ENCODE assay signal across 15 cellular contexts in the genomic region with DNA sequence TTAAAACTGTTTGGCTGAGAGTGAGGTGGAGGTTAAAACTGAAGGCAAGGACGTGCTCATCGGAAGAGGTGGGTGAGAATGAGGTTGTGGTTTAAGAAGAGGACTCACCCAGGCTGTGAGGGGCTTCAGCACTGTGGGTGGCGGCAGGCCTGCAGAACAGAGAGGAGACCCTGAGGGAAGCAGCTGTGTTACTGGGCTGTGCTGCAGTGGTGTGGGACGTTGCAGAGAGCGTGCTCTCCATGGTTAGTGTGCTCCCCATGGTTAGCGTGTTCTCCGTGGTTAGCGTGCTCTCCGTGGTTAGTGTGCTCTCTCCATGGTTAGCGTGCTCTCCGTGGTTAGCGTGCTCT.
"Had no signal": no experiment of that assay in that cellular context is flagged by ENCODE, and none has a peak within 500 bp of the region (broad histone marks: within the 10 kb centered on the region; RNA-seq: fewer than 3 reads in every experiment).

No MANE protein-coding gene starts in this region.

- FAIRE-seq: endometrium, small intestine, TTC549 had no signal

- H3K36me3 ChIP-seq: brain microvascular endothelial cell had no signal

- H3K9me3 ChIP-seq: suprapubic skin, upper lobe of right lung had no signal

- H3K27ac ChIP-seq: brain microvascular endothelial cell, dorsolateral prefrontal cortex, suprapubic skin, upper lobe of right lung had no signal

- H3K27ac Mint-ChIP-seq: activated B cell treated with CpG ODN at 0.5 μM for 24 hours; activated CD4-positive, alpha-beta T cell treated with anti-CD3 and anti-CD28 coated beads, Interleukin-2, amount 10 ng/mL, durations not matched to agents 24 days and 14 days; T-helper 17 cell had no signal

- H3K4me3 ChIP-seq: dorsolateral prefrontal cortex, suprapubic skin, upper lobe of right lung had no signal

- DNase-seq: activated B cell treated with CpG ODN at 0.5 μM for 24 hours; activated CD4-positive, alpha-beta T cell treated with anti-CD3 and anti-CD28 coated beads, Interleukin-2, amount 10 ng/mL, durations not matched to agents 24 days and 14 days; activated effector memory CD4-positive, alpha-beta T cell treated with Interleukin-2 at 50 U/mL for 16 hours; dorsolateral prefrontal cortex; hypothalamus; right cardiac atrium; SHP77; small intestine; T-helper 17 cell; upper lobe of right lung had no signal

- H3K27me3 Mint-ChIP-seq: activated B cell treated with CpG ODN at 0.5 μM for 24 hours; activated CD4-positive, alpha-beta T cell treated with anti-CD3 and anti-CD28 coated beads, Interleukin-2, amount 10 ng/mL, durations not matched to agents 24 days and 14 days; progenitor cell of endocrine pancreas; T-helper 17 cell had no signal

- H3K4me1 Mint-ChIP-seq: activated B cell treated with CpG ODN at 0.5 μM for 24 hours; activated CD4-positive, alpha-beta T cell treated with anti-CD3 and anti-CD28 coated beads, Interleukin-2, amount 10 ng/mL, durations not matched to agents 24 days and 14 days had no signal

- H3K4me3 Mint-ChIP-seq: activated B cell treated with CpG ODN at 0.5 μM for 24 hours; activated CD4-positive, alpha-beta T cell treated with anti-CD3 and anti-CD28 coated beads, Interleukin-2, amount 10 ng/mL, durations not matched to agents 24 days and 14 days had no signal

- H3K9me3 Mint-ChIP-seq: activated B cell treated with CpG ODN at 0.5 μM for 24 hours had no signal

- H3K27me3 ChIP-seq: brain microvascular endothelial cell, dorsolateral prefrontal cortex, suprapubic skin, upper lobe of right lung had no signal

- H3K4me1 ChIP-seq: upper lobe of right lung had no signal
